Comparison of ENCODE assay signal across 9 cellular contexts in genomic region chr3:194768586-194768985, GRCh38.
DNase-seq lines count a peak whose midpoint lies in the region; ATAC-seq and TF ChIP-seq lines count a peak whose summit lies in the region.
"Had no signal": no experiment of that assay in that cellular context is flagged by ENCODE, and none has a peak within 500 bp of the region (broad histone marks: within the 10 kb centered on the region; RNA-seq: fewer than 3 reads in every experiment).

No MANE protein-coding gene starts in this region.

- H3K9me3 ChIP-seq in HUES64 (ENCODE audit: insufficient read depth, low read depth, low read length), result no peaks in the 10 kb centered on the region
- no peaks in the 10 kb centered on the region for H3K9me3 ChIP-seq in mammary epithelial cell (replicated peaks; ENCODE audit: insufficient read depth, low read length)

- TF ChIP-seq CTCF in BJ (IDR thresholded peaks at IDR 0.05; ENCODE audit: insufficient read depth, low read depth, low read length) (no peak), mammary epithelial cell (conservative IDR thresholded peaks at IDR 0.05 in 1 of 2, IDR thresholded peaks at IDR 0.05 in 1 of 2; ENCODE audit: extremely low read depth in 1 of 2, insufficient read depth in 1 of 2, low read depth in 1 of 2, low read length in 2 of 2) (no peak), neural crest cell (conservative IDR thresholded peaks at IDR 0.05) (no peak)

- H3K79me2 ChIP-seq in mammary epithelial cell (ENCODE audit: insufficient read depth, low read length), result no peaks in the 10 kb centered on the region

- peaks cover 4% of the 10 kb centered on the region for H3K9me3 Mint-ChIP-seq in neural crest cell

- CTCF ChIA-PET in BJ (lab: Yijun Ruan, JAX) (no interaction called here), mammary epithelial cell (lab: Charles Lee; ENCODE audit: low non-redundant PET) (interaction anchor here (0.6 kb wide), 1 partner anchor 70 kb away, joined by 5 read pairs; no protein-coding TSS in a partner anchor)

- H3K4me1 ChIP-seq in HUES64 (ENCODE audit: insufficient read depth, low read length) (peaks cover 10% of the 10 kb centered on the region), mammary epithelial cell (ENCODE audit: insufficient read depth, low read length) (peaks cover 18% of the 10 kb centered on the region)

- intact Hi-C loops in mammary epithelial cell (cut with micrococcal nuclease), result loop anchor here (10.0 kb wide), 1 partner anchor 336 kb away; no protein-coding TSS in a partner anchor

- peak overlapping the region; percentile 15 for H3K4me2 ChIP-seq in mammary epithelial cell (ENCODE audit: insufficient read depth, low read depth, low read length)

- no peaks in the 10 kb centered on the region for H4K20me1 ChIP-seq in mammary epithelial cell (ENCODE audit: insufficient read depth, low read length)

- in situ Hi-C loops in mammary epithelial cell (cut with MboI; ENCODE audit: low sequenced_read_pairs in 2 of 2), result no loop called here

- H3K27me3 Mint-ChIP-seq in neural crest cell (ENCODE audit: low read depth), result peaks cover 12% of the 10 kb centered on the region

- DNase-seq in BJ (ENCODE audit: low read depth) (no peak), mammary epithelial cell (no peak), neural crest cell (ENCODE audit: low read depth, low spot score) (no peak), NAMALWA (ENCODE audit: low spot score) (no peak), KG1 (lab: John Stamatoyannopoulos, UW) (no peak), HCEC 1CT (no peak)

- H2AFZ ChIP-seq in mammary epithelial cell (ENCODE audit: low read depth, low read length), result peak overlapping the region; percentile 46

- H3K4me3 ChIP-seq in BJ (ENCODE audit: low read depth, low read length), result 0 out of 2 replicates have a peak overlapping the region, but pooled peaks have one; percentile 11
- peak overlapping the region; percentile 35 for H3K4me3 ChIP-seq in HUES64 (ENCODE audit: low read length)
- H3K4me3 ChIP-seq in mammary epithelial cell (replicated peaks in 1 of 3; ENCODE audit: insufficient read depth in 1 of 3, low read depth in 2 of 3, low read length in 3 of 3), result no peak overlapping the region
- H3K4me3 ChIP-seq: lung had no signal

- H3K4me3 Mint-ChIP-seq in neural crest cell, result peak overlapping the region; percentile 83

- POLR2A ChIA-PET in BJ (lab: Charles Lee), result interaction anchor here (0.6 kb wide), 3 partner anchors 11 to 195 kb away, joined by 3 read pairs; no protein-coding TSS in a partner anchor

- H3K27ac ChIP-seq in HUES64 (ENCODE audit: low read depth, low read length) (no peak overlapping the region), mammary epithelial cell (ENCODE audit: insufficient read depth, low read depth, low read length) (no peak overlapping the region)

- BruUV-seq in mammary epithelial cell (replicated peaks; lab: Mats Ljungman, UMichigan), result no TSS peak

- WGBS in HUES64, result 76% methylated on average over 10 of the region's 10 CpGs
- 92% methylated on average over 10 of the region's 10 CpGs for WGBS in mammary epithelial cell (ENCODE audit: low coverage, missing lambda C conversion rate)

- no peak overlapping the region for H3K9ac ChIP-seq in HUES64 (ENCODE audit: low read depth, low read length)
- no peak overlapping the region for H3K9ac ChIP-seq in mammary epithelial cell (ENCODE audit: insufficient read depth, low read length)

- no peaks in the 10 kb centered on the region for H3K36me3 ChIP-seq in BJ (ENCODE audit: control insufficient read depth, insufficient read depth, low read length)
- H3K36me3 ChIP-seq in HUES64 (ENCODE audit: insufficient read depth, low read length), result no peaks in the 10 kb centered on the region
- H3K36me3 ChIP-seq in mammary epithelial cell (ENCODE audit: insufficient read depth, low read length), result no peaks in the 10 kb centered on the region

- no peak for ATAC-seq in HG03354 (IDR thresholded peaks at IDR 0.05; ENCODE audit: poor library complexity, severe bottlenecking, unreplicated experiment)

- dilution Hi-C loops in mammary epithelial cell (cut with HindIII; ENCODE audit: low sequenced_read_pairs), result no loop called here

- H3K4me1 Mint-ChIP-seq in neural crest cell, result peaks cover 20% of the 10 kb centered on the region

- no peaks in the 10 kb centered on the region for H3K36me3 Mint-ChIP-seq in neural crest cell (ENCODE audit: low read depth)

- H3K27me3 ChIP-seq in BJ (ENCODE audit: control insufficient read depth, insufficient read depth, low read length), result no peaks in the 10 kb centered on the region
- H3K27me3 ChIP-seq in HUES64 (ENCODE audit: insufficient read depth, low read length), result peaks cover 21% of the 10 kb centered on the region; the same call in 1 of the 2 replicates
- H3K27me3 ChIP-seq in mammary epithelial cell (ENCODE audit: insufficient read depth, low read length), result no peaks in the 10 kb centered on the region

- no peak overlapping the region for H3K27ac Mint-ChIP-seq in neural crest cell (ENCODE audit: unreplicated experiment)

Comparison
In these comparisons a context has a peak if more than half of its experiments do, and no peak if none do; other contexts are left out.
1. H3K4me3 ChIP-seq: peak in BJ (single experiment) and HUES64 (single experiment); none in mammary epithelial cell (0 of 3).